In the genomic region with DNA sequence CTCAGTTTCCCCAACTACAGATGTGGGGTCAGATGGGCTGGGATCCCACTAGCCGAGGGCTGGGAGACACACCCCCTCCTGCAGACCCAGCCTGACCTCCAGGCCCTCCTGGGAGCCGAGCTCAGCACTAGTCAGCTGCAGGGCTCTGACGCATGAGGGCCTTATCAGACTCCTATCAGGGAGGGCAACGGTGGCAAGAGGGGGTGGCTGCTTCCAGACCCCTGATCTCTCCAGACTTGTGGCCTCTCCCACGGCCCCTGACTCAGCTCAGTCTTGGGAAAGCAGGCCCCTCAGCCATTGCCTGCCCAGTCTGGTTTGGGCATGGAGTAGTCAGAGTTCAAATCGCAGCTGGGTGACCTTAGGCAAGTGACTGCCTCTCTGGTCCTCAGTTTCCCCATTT, we compare ENCODE assay signal across 14 cellular contexts. TPM values are rescaled to one million over a fixed set of nuclear protein-coding genes. Genes with fewer than 3 reads are reported as not detected.
"Had no signal": no experiment of that assay in that cellular context is flagged by ENCODE, and none has a peak within 500 bp of the region (broad histone marks: within the 10 kb centered on the region; RNA-seq: fewer than 3 reads in every experiment).

No MANE protein-coding gene starts in this region.

- H3K4me2 ChIP-seq: neural progenitor cell had no signal

- H3K4me3 ChIP-seq: body of pancreas, neural progenitor cell had no signal

- DNase-seq: activated B cell treated with CpG ODN at 0.5 μM for 24 hours; activated CD4-positive, alpha-beta T cell treated with anti-CD3 and anti-CD28 coated beads, Interleukin-2, amount 10 ng/mL, durations not matched to agents 24 days and 14 days; activated naive CD4-positive, alpha-beta T cell treated with anti-CD3 and anti-CD28 coated beads for 36 hours; amniotic stem cell; body of pancreas; central memory CD4-positive, alpha-beta T cell; erythroblast; hippocampal formation; kidney glomerular epithelial cell; small intestine; trophoblast cell had no signal

- H3K36me3 Mint-ChIP-seq: neural progenitor cell had no signal

- H2AFZ ChIP-seq: neural progenitor cell had no signal

- H3K27ac Mint-ChIP-seq: activated B cell treated with CpG ODN at 0.5 μM for 24 hours; activated CD4-positive, alpha-beta T cell treated with anti-CD3 and anti-CD28 coated beads, Interleukin-2, amount 10 ng/mL, durations not matched to agents 24 days and 14 days; activated naive CD4-positive, alpha-beta T cell treated with anti-CD3 and anti-CD28 coated beads for 36 hours; T-helper 1 cell treated with Interleukin-12 subunit alpha and Interleukin-12 subunit beta and Interleukin-4 antibody, amounts not matched to agents 30 μg/mL and 1 μg/mL, for 36 hours had no signal

- H3K27me3 ChIP-seq: body of pancreas had no signal

- ATAC-seq: body of pancreas had no signal

- H3K27ac ChIP-seq: body of pancreas, neural progenitor cell had no signal

- H3K36me3 ChIP-seq: neural progenitor cell had no signal

- H3K4me3 Mint-ChIP-seq: activated B cell treated with CpG ODN at 0.5 μM for 24 hours; activated CD4-positive, alpha-beta T cell treated with anti-CD3 and anti-CD28 coated beads, Interleukin-2, amount 10 ng/mL, durations not matched to agents 24 days and 14 days; activated naive CD4-positive, alpha-beta T cell treated with anti-CD3 and anti-CD28 coated beads for 36 hours; neural progenitor cell; T-helper 1 cell treated with Interleukin-12 subunit alpha and Interleukin-12 subunit beta and Interleukin-4 antibody, amounts not matched to agents 30 μg/mL and 1 μg/mL, for 36 hours had no signal

- H3K9me3 Mint-ChIP-seq: activated B cell treated with CpG ODN at 0.5 μM for 24 hours; activated CD4-positive, alpha-beta T cell treated with anti-CD3 and anti-CD28 coated beads, Interleukin-2, amount 10 ng/mL, durations not matched to agents 24 days and 14 days; activated naive CD4-positive, alpha-beta T cell treated with anti-CD3 and anti-CD28 coated beads for 36 hours; neural progenitor cell; T-helper 1 cell treated with Interleukin-12 subunit alpha and Interleukin-12 subunit beta and Interleukin-4 antibody, amounts not matched to agents 30 μg/mL and 1 μg/mL, for 36 hours had no signal

- H3K9ac ChIP-seq: neural progenitor cell had no signal

- H3K9me3 ChIP-seq: body of pancreas had no signal

RNA-seq across cellular contexts. Expression of gene RASAL1, which starts 2.5 kb away (rescaled TPM):
- total RNA-seq: mesenteric fat pad had no signal

RNA-seq across cellular contexts. Expression of gene CFAP73, which starts 16.5 kb away (rescaled TPM):
- total RNA-seq: activated CD4-positive, alpha-beta T cell treated with anti-CD3 and anti-CD28 coated beads, Interleukin-2, amount 10 ng/mL, durations not matched to agents 24 days and 14 days; mesenteric fat pad had no signal
